In genomic region chr19:45793178-45793564, GRCh38 we compare ENCODE assay signal across 8 cellular contexts. TPM values are rescaled to one million over a fixed set of nuclear protein-coding genes. Genes with fewer than 3 reads are reported as not detected.
A peak's percentile ranks its signal among the peaks of the same experiment; 100 is the strongest.
DNase-seq lines count a peak whose midpoint lies in the region; ATAC-seq and TF ChIP-seq lines count a peak whose summit lies in the region.

No MANE protein-coding gene starts in this region.

- POLR2A ChIA-PET in CD8-positive, alpha-beta memory T cell (lab: Charles Lee): interaction anchor here (1.1 to 1.9 kb wide), 4 partner anchors 23 to 76 kb away, joined by 4 to 20 read pairs (median 4); partner anchors contain the start of gene SIX5

- peak overlapping the region; percentile 39 to 97 (median 92) for H3K27ac Mint-ChIP-seq in CD8-positive, alpha-beta memory T cell
- peak overlapping the region; percentile 89 for H3K27ac Mint-ChIP-seq in chondrocyte (ENCODE audit: unreplicated experiment)

- ATAC-seq in omental fat pad (ENCODE audit: low FRiP score): peak; percentile 8
- ATAC-seq in HG02798 (IDR thresholded peaks at IDR 0.05; ENCODE audit: poor library complexity, unreplicated experiment): no peak
- ATAC-seq in HG03196 (IDR thresholded peaks at IDR 0.05; ENCODE audit: unreplicated experiment): no peak

- H3K4me3 ChIP-seq in CD8-positive, alpha-beta memory T cell (ENCODE audit: low read length): peak overlapping the region; percentile 21
- H3K4me3 ChIP-seq in LNCaP clone FGC (ENCODE audit: low read depth, low read length): peak overlapping the region; percentile 18; the same call in 1 of the 2 replicates

- H3K36me3 ChIP-seq in CD8-positive, alpha-beta memory T cell (ENCODE audit: insufficient read depth, low read length): peaks cover 7% of the 10 kb centered on the region

- peaks cover 9 to 25% (median 13%) of the 10 kb centered on the region in 3 donors for H3K36me3 Mint-ChIP-seq in CD8-positive, alpha-beta memory T cell
- H3K36me3 Mint-ChIP-seq in chondrocyte (ENCODE audit: low read depth): peaks cover 11% of the 10 kb centered on the region

- no peaks in the 10 kb centered on the region for H3K9me3 ChIP-seq in CD8-positive, alpha-beta memory T cell (ENCODE audit: low read length)

- H3K27me3 Mint-ChIP-seq in CD8-positive, alpha-beta memory T cell: peaks cover 0 to 26% of the 10 kb centered on the region in 2 donors
- no peaks in the 10 kb centered on the region for H3K27me3 Mint-ChIP-seq in chondrocyte (ENCODE audit: low read depth)

- no peaks in the 10 kb centered on the region for H3K9me3 Mint-ChIP-seq in CD8-positive, alpha-beta memory T cell
- H3K9me3 Mint-ChIP-seq in chondrocyte (ENCODE audit: low read depth): no peaks in the 10 kb centered on the region

- peak overlapping the region; percentile 78 to 90 (median 84) for H3K4me3 Mint-ChIP-seq in CD8-positive, alpha-beta memory T cell
- H3K4me3 Mint-ChIP-seq in chondrocyte (ENCODE audit: unreplicated experiment): peak overlapping the region; percentile 52

- peaks cover 11% of the 10 kb centered on the region for H3K27me3 ChIP-seq in CD8-positive, alpha-beta memory T cell (ENCODE audit: insufficient read depth, low read length, poor library complexity, severe bottlenecking)

- CTCF ChIA-PET in CD8-positive, alpha-beta memory T cell (lab: Charles Lee): interaction anchor here (0.7 to 15.3 kb wide), 4 partner anchors 14 to 24 kb away, joined by 3 to 182 read pairs (median 3); partner anchors contain the start of gene SIX5

- TF ChIP-seq CTCF in LNCaP clone FGC (IDR thresholded peaks at IDR 0.05; ENCODE audit: control insufficient read depth, extremely low read depth, insufficient read depth) (no peak), chondrocyte (IDR thresholded peaks at IDR 0.05) (no peak), omental fat pad (IDR thresholded peaks at IDR 0.05) (no peak)

- H3K27ac ChIP-seq in CD8-positive, alpha-beta memory T cell (ENCODE audit: low read depth, low read length): peak overlapping the region; percentile 17

- peaks cover 30% of the 10 kb centered on the region for H3K4me1 ChIP-seq in CD8-positive, alpha-beta memory T cell (ENCODE audit: insufficient read depth, low read length)

- no peak for DNase-seq in CD8-positive, alpha-beta memory T cell
- DNase-seq in LNCaP clone FGC (ENCODE audit: low read depth) (no peak), chondrocyte (ENCODE audit: low spot score) (no peak), omental fat pad (ENCODE audit: low spot score) (no peak), amygdala (lab: John Stamatoyannopoulos, UW) (no peak), cerebellar nuclear complex (lab: John Stamatoyannopoulos, UW) (no peak)

- H3K4me1 Mint-ChIP-seq in CD8-positive, alpha-beta memory T cell: peaks cover 39 to 48% (median 43%) of the 10 kb centered on the region in 3 donors
- H3K4me1 Mint-ChIP-seq in chondrocyte (ENCODE audit: low read depth): peaks cover 21% of the 10 kb centered on the region

RNA-seq across cellular contexts. Expression of gene DMWD, which starts 0.5 kb away (rescaled TPM):
- 10 to 100 TPM; 57.6 to 62.9 TPM for total RNA-seq in CD8-positive, alpha-beta memory T cell
- 25.6 TPM for polyA plus RNA-seq in CD8-positive, alpha-beta memory T cell
- 77.6 to 83.0 TPM (median 79.4 TPM) in 3 replicates for total RNA-seq in chondrocyte
- total RNA-seq in omental fat pad: 10 to 100 TPM; 26.2 to 42.5 (median 35.9) TPM

RNA-seq across cellular contexts. Expression of gene DMPK, which starts 10.9 kb away (rescaled TPM):
- total RNA-seq in CD8-positive, alpha-beta memory T cell: 10 to 100 TPM; 27.1 to 28.2 TPM
- 1.6 TPM for polyA plus RNA-seq in CD8-positive, alpha-beta memory T cell
- total RNA-seq in chondrocyte: 95.0 to 176 TPM (median 162 TPM) in 3 replicates
- 10 to 100 TPM in 3 of 4 donors, 1 to 10 TPM in 1; 9.4 to 30.1 (median 23.2) TPM for total RNA-seq in omental fat pad

RNA-seq across cellular contexts. Expression of gene RSPH6A, which starts 21.9 kb away (rescaled TPM):
- under 1 TPM; 0.16 to 0.22 TPM for total RNA-seq in CD8-positive, alpha-beta memory T cell
- not detected for polyA plus RNA-seq in CD8-positive, alpha-beta memory T cell
- total RNA-seq in chondrocyte (0.15 TPM in 1 of 3 replicates, not detected in the others), omental fat pad (under 1 TPM in 1 of 4 donors, not detected in 3; 0.24 TPM)

RNA-seq across cellular contexts. Expression of gene SIX5, which starts 24.1 kb away (rescaled TPM):
- 1 to 10 TPM; 2.5 to 2.6 TPM for total RNA-seq in CD8-positive, alpha-beta memory T cell
- 0.23 TPM for polyA plus RNA-seq in CD8-positive, alpha-beta memory T cell
- total RNA-seq in chondrocyte: 29.3 to 33.8 TPM (median 33.0 TPM) in 3 replicates
- total RNA-seq in omental fat pad: 10 to 100 TPM in 1 of 4 donors, 1 to 10 TPM in 3; 4.3 to 13.4 (median 7.8) TPM

RNA-seq across cellular contexts. Expression of gene MEIOSIN, which starts 59.9 kb away (rescaled TPM):
- not detected for total RNA-seq in CD8-positive, alpha-beta memory T cell
- polyA plus RNA-seq in CD8-positive, alpha-beta memory T cell: not detected
- total RNA-seq in chondrocyte: not detected in 3 replicates
- total RNA-seq in omental fat pad: not detected
